Comparison of ENCODE assay signal across 1 cellular context in genomic region chr7:140924821-140925421, GRCh38.
TF ChIP-seq lines count a peak whose summit lies in the region.

Gene BRAF (minus strand): TSS chr7:140924929. CDS start chr7:140924703, 226 bp downstream.

TF ChIP-seq in GM12878, 131 proteins besides CTCF, POLR2A, EP300 and RAD21 (continued from another document and continues in another):
- TF ChIP-seq, protein P1, sequence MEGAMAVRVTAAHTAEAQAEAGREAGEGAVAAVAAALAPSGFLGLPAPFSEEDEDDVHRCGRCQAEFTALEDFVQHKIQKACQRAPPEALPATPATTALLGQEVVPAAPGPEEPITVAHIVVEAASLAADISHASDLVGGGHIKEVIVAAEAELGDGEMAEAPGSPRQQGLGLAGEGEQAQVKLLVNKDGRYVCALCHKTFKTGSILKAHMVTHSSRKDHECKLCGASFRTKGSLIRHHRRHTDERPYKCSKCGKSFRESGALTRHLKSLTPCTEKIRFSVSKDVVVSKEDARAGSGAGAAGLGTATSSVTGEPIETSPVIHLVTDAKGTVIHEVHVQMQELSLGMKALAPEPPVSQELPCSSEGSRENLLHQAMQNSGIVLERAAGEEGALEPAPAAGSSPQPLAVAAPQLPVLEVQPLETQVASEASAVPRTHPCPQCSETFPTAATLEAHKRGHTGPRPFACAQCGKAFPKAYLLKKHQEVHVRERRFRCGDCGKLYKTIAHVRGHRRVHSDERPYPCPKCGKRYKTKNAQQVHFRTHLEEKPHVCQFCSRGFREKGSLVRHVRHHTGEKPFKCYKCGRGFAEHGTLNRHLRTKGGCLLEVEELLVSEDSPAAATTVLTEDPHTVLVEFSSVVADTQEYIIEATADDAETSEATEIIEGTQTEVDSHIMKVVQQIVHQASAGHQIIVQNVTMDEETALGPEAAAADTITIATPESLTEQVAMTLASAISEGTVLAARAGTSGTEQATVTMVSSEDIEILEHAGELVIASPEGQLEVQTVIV (IDR thresholded peaks at IDR 0.05; ENCODE audit: borderline replicate concordance, partially characterized antibody), result no peak
- TF ChIP-seq, protein P2, sequence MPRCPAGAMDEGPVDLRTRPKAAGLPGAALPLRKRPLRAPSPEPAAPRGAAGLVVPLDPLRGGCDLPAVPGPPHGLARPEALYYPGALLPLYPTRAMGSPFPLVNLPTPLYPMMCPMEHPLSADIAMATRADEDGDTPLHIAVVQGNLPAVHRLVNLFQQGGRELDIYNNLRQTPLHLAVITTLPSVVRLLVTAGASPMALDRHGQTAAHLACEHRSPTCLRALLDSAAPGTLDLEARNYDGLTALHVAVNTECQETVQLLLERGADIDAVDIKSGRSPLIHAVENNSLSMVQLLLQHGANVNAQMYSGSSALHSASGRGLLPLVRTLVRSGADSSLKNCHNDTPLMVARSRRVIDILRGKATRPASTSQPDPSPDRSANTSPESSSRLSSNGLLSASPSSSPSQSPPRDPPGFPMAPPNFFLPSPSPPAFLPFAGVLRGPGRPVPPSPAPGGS (IDR thresholded peaks at IDR 0.05; ENCODE audit: borderline replicate concordance, insufficient read depth, low read depth, low read length, poor library complexity, severe bottlenecking), result no peak
- no peak for TF ChIP-seq SREBF2 (IDR thresholded peaks at IDR 0.05; ENCODE audit: low read length)
- TF ChIP-seq BRCA1 (IDR thresholded peaks at IDR 0.05; ENCODE audit: low read depth, low read length), result no peak
- no peak for TF ChIP-seq STAT3 (IDR thresholded peaks at IDR 0.05; ENCODE audit: low read depth, low read length)
- 0 out of 2 replicates have a peak, but pooled peaks have one; percentile 43 for TF ChIP-seq PML (IDR thresholded peaks at IDR 0.05; ENCODE audit: low read length)
- no peak for TF ChIP-seq CEBPB (IDR thresholded peaks at IDR 0.05; ENCODE audit: borderline replicate concordance in 1 of 2, low read depth in 2 of 2, low read length in 2 of 2)
- no peak for TF ChIP-seq HDAC2 (IDR thresholded peaks at IDR 0.05)
- TF ChIP-seq HCFC1 (IDR thresholded peaks at IDR 0.05; ENCODE audit: low read length), result no peak
- TF ChIP-seq MXI1 (IDR thresholded peaks at IDR 0.05; ENCODE audit: low read depth, low read length), result no peak
- no peak for TF ChIP-seq CBX5 (IDR thresholded peaks at IDR 0.05; ENCODE audit: low read depth)
- TF ChIP-seq NKRF (conservative IDR thresholded peaks at IDR 0.05), result 0 out of 2 replicates have a peak, but pooled peaks have one; percentile 25
- TF ChIP-seq YY1 (IDR thresholded peaks at IDR 0.05; ENCODE audit: low read depth, low read length), result peak; percentile 46
- TF ChIP-seq CREM (IDR thresholded peaks at IDR 0.05; ENCODE audit: low read depth), result peak; percentile 99
- TF ChIP-seq NBN (IDR thresholded peaks at IDR 0.05), result peak; percentile 99
- peak; percentile 28; the same call in 2 of the 3 replicates for TF ChIP-seq POU2F2 (IDR thresholded peaks at IDR 0.05; ENCODE audit: borderline replicate concordance, low read depth, low read length)
- TF ChIP-seq ZNF687 (IDR thresholded peaks at IDR 0.05), result no peak
- TF ChIP-seq YBX1 (IDR thresholded peaks at IDR 0.05), result no peak
- TF ChIP-seq RUNX3 (IDR thresholded peaks at IDR 0.05; ENCODE audit: low read length), result peak; percentile 64
- no peak for TF ChIP-seq JUNB (IDR thresholded peaks at IDR 0.05)
- TF ChIP-seq EZH2 (IDR thresholded peaks at IDR 0.05; ENCODE audit: borderline replicate concordance, control insufficient read depth, low read depth, low read length), result no peak
- no peak for TF ChIP-seq ATF3 (IDR thresholded peaks at IDR 0.05; ENCODE audit: borderline replicate concordance, extremely low read depth, low read depth, low read length)
- TF ChIP-seq MTA2 (IDR thresholded peaks at IDR 0.05; ENCODE audit: low read depth), result no peak
- TF ChIP-seq RFX5 (IDR thresholded peaks at IDR 0.05; ENCODE audit: low read depth, low read length), result no peak
- no peak for TF ChIP-seq RBBP5 (conservative IDR thresholded peaks at IDR 0.05)
- TF ChIP-seq, protein P3, sequence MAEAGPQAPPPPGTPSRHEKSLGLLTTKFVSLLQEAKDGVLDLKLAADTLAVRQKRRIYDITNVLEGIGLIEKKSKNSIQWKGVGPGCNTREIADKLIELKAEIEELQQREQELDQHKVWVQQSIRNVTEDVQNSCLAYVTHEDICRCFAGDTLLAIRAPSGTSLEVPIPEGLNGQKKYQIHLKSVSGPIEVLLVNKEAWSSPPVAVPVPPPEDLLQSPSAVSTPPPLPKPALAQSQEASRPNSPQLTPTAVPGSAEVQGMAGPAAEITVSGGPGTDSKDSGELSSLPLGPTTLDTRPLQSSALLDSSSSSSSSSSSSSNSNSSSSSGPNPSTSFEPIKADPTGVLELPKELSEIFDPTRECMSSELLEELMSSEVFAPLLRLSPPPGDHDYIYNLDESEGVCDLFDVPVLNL (IDR thresholded peaks at IDR 0.05; ENCODE audit: low read depth, low read length), result no peak
- no peak for TF ChIP-seq NFYA (IDR thresholded peaks at IDR 0.05; ENCODE audit: borderline replicate concordance, low read depth, low read length)
- TF ChIP-seq TBL1XR1 (IDR thresholded peaks at IDR 0.05; ENCODE audit: low read depth, low read length), result no peak
- TF ChIP-seq SUZ12 (IDR thresholded peaks at IDR 0.05; ENCODE audit: unreplicated experiment), result no peak
- TF ChIP-seq SPI1 (IDR thresholded peaks at IDR 0.05; ENCODE audit: borderline replicate concordance, insufficient read depth, low read depth, low read length), result no peak
- TF ChIP-seq RAD51 (IDR thresholded peaks at IDR 0.05), result peak; percentile 8; the same call in 1 of the 2 replicates
- TF ChIP-seq NR2C2 (IDR thresholded peaks at IDR 0.05; ENCODE audit: borderline replicate concordance, control insufficient read depth, insufficient read length, low read depth), result no peak
- no peak; the same call in 1 of the 2 replicates for TF ChIP-seq BACH1 (IDR thresholded peaks at IDR 0.05; ENCODE audit: borderline replicate concordance)
- TF ChIP-seq, protein P4, sequence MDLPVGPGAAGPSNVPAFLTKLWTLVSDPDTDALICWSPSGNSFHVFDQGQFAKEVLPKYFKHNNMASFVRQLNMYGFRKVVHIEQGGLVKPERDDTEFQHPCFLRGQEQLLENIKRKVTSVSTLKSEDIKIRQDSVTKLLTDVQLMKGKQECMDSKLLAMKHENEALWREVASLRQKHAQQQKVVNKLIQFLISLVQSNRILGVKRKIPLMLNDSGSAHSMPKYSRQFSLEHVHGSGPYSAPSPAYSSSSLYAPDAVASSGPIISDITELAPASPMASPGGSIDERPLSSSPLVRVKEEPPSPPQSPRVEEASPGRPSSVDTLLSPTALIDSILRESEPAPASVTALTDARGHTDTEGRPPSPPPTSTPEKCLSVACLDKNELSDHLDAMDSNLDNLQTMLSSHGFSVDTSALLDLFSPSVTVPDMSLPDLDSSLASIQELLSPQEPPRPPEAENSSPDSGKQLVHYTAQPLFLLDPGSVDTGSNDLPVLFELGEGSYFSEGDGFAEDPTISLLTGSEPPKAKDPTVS (IDR thresholded peaks at IDR 0.05; ENCODE audit: low read depth, low read length), result no peak
- TF ChIP-seq EGR1 (IDR thresholded peaks at IDR 0.05; ENCODE audit: borderline replicate concordance in 1 of 2, low read depth in 2 of 2, low read length in 2 of 2), result no peak
- TF ChIP-seq NR2F1 (conservative IDR thresholded peaks at IDR 0.05), result no peak
- no peak for TF ChIP-seq MEF2B (IDR thresholded peaks at IDR 0.05; ENCODE audit: partially characterized antibody, poor library complexity, severe bottlenecking)
- TF ChIP-seq SUPT20H (IDR thresholded peaks at IDR 0.05; ENCODE audit: borderline replicate concordance, control insufficient read depth, low read depth, low read length), result no peak
- no peak for TF ChIP-seq ZZZ3 (IDR thresholded peaks at IDR 0.05; ENCODE audit: control insufficient read depth, insufficient read length, low read depth)
- TF ChIP-seq NR2C1 (IDR thresholded peaks at IDR 0.05), result no peak
- TF ChIP-seq NFXL1 (IDR thresholded peaks at IDR 0.05; ENCODE audit: borderline replicate concordance), result no peak
- TF ChIP-seq, protein P5, sequence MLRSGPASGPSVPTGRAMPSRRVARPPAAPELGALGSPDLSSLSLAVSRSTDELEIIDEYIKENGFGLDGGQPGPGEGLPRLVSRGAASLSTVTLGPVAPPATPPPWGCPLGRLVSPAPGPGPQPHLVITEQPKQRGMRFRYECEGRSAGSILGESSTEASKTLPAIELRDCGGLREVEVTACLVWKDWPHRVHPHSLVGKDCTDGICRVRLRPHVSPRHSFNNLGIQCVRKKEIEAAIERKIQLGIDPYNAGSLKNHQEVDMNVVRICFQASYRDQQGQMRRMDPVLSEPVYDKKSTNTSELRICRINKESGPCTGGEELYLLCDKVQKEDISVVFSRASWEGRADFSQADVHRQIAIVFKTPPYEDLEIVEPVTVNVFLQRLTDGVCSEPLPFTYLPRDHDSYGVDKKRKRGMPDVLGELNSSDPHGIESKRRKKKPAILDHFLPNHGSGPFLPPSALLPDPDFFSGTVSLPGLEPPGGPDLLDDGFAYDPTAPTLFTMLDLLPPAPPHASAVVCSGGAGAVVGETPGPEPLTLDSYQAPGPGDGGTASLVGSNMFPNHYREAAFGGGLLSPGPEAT (IDR thresholded peaks at IDR 0.05; ENCODE audit: low read depth), result peak; percentile 37; the same call in 1 of the 2 replicates
- TF ChIP-seq SMAD5 (IDR thresholded peaks at IDR 0.05; ENCODE audit: low read depth), result no peak
- TF ChIP-seq ZNF622 (IDR thresholded peaks at IDR 0.05), result no peak
- no peak for TF ChIP-seq SRF (IDR thresholded peaks at IDR 0.05; ENCODE audit: low read depth in 2 of 2, low read length in 2 of 2)
- peak; percentile 80; the same call in 1 of the 2 replicates for TF ChIP-seq ATF2 (IDR thresholded peaks at IDR 0.05; ENCODE audit: low read length)
- no peak for TF ChIP-seq CBFB (IDR thresholded peaks at IDR 0.05; ENCODE audit: low read depth)
- peak; percentile 98 for TF ChIP-seq ATF7 (IDR thresholded peaks at IDR 0.05; ENCODE audit: low read depth)
- TF ChIP-seq ZNF207 (IDR thresholded peaks at IDR 0.05; ENCODE audit: borderline replicate concordance), result no peak
- no peak for TF ChIP-seq TARDBP (IDR thresholded peaks at IDR 0.05; ENCODE audit: borderline replicate concordance)
- no peak for TF ChIP-seq BCL11A (IDR thresholded peaks at IDR 0.05; ENCODE audit: low read depth, low read length)
